Comparison of ENCODE assay signal across 31 cellular contexts in the genomic region with DNA sequence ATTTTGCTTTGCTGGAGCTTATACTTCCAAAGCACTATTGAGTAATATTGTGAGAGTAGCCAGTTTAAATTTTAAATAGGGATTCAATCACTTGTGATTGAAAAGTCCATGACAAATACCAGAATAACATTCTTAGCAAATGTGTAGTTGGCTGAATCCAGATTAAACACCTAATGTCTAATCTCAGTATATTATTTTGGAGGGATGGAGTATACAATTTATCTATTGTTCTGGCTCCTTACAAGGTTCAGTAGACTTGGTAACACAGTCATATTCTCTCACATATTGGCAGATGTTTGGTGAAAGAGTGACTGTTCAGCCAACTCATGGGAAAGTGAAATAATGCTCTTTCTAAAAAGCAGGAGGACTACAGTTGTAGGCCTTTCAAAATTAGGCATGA. TPM values are rescaled to one million over a fixed set of nuclear protein-coding genes. Genes with fewer than 3 reads are reported as not detected.
"Had no signal": no experiment of that assay in that cellular context is flagged by ENCODE, and none has a peak within 500 bp of the region (broad histone marks: within the 10 kb centered on the region; RNA-seq: fewer than 3 reads in every experiment).

No MANE protein-coding gene starts in this region.

- H3K4me3 ChIP-seq: dorsolateral prefrontal cortex, gastrocnemius medialis, neural progenitor cell, right atrium auricular region, sigmoid colon, stomach, thyroid gland, vagina had no signal

- H3K27me3 ChIP-seq: gastrocnemius medialis, neural progenitor cell, right atrium auricular region, sigmoid colon, stomach, thyroid gland, vagina had no signal

- H3K4me1 ChIP-seq: gastrocnemius medialis, neural progenitor cell, parathyroid adenoma, right atrium auricular region, sigmoid colon, stomach, thyroid gland, vagina had no signal

- H3K9ac ChIP-seq: neural progenitor cell, parathyroid adenoma had no signal

- H2AFZ ChIP-seq: neural progenitor cell, parathyroid adenoma had no signal

- H3K4me2 ChIP-seq: neural progenitor cell had no signal

- H3K9me3 ChIP-seq: gastrocnemius medialis, right atrium auricular region, sigmoid colon, stomach, thyroid gland, vagina had no signal

- FAIRE-seq: colon had no signal

- H3K27ac ChIP-seq: dorsolateral prefrontal cortex, gastrocnemius medialis, neural progenitor cell, parathyroid adenoma, right atrium auricular region, sigmoid colon, stomach, thyroid gland, vagina had no signal

- H3K36me3 ChIP-seq: gastrocnemius medialis, neural progenitor cell, right atrium auricular region, sigmoid colon, stomach, thyroid gland, vagina had no signal

- DNase-seq: dorsolateral prefrontal cortex; effector CD4-positive, alpha-beta T cell; foreskin fibroblast; gastrocnemius medialis; head of caudate nucleus; mesenchymal stem cell; midbrain; naive thymus-derived CD4-positive, alpha-beta T cell; sigmoid colon; stimulated activated CD4-positive, alpha-beta T cell treated with anti-CD3 and anti-CD28 coated beads, Interleukin-2, amount 100 ng/mL, for 24 hours; stimulated activated CD4-positive, alpha-beta T cell treated with anti-CD3 and anti-CD28 coated beads, Interleukin-4, amount 100 ng/mL, for 24 hours; stimulated activated naive CD4-positive, alpha-beta T cell treated with Interleukin-2 at 50 U/mL for 16 hours; stomach; thyroid gland; trophoblast cell had no signal

- ATAC-seq: esophagus mucosa; gastrocnemius medialis; naive thymus-derived CD4-positive, alpha-beta T cell; stimulated activated effector memory CD8-positive, alpha-beta T cell treated with anti-CD3 and anti-CD28 coated beads, Interleukin-12 subunit alpha, Interleukin-12 subunit beta, amount 100 ng/mL, for 72 hours had no signal

- H3K79me2 ChIP-seq: parathyroid adenoma had no signal

RNA-seq across cellular contexts. Expression of a gene that starts 2.2 kb away (rescaled TPM):
- total RNA-seq: dorsolateral prefrontal cortex; glomerular endothelial cell; kidney epithelial cell; lower leg skin; lung microvascular endothelial cell; naive thymus-derived CD4-positive, alpha-beta T cell; osteoblast; progenitor cell of endocrine pancreas; right atrium auricular region; sigmoid colon; skeletal muscle tissue; subcutaneous adipose tissue; temporal lobe; thyroid gland; vagina had no signal
- polyA plus RNA-seq: naive thymus-derived CD4-positive, alpha-beta T cell; stomach had no signal

RNA-seq across cellular contexts. Expression of a gene that starts 7.8 kb away (rescaled TPM):
- total RNA-seq: dorsolateral prefrontal cortex; gastrocnemius medialis; glomerular endothelial cell; kidney epithelial cell; lung microvascular endothelial cell; naive thymus-derived CD4-positive, alpha-beta T cell; osteoblast; progenitor cell of endocrine pancreas; right atrium auricular region; sigmoid colon; skeletal muscle tissue; temporal lobe; thyroid gland had no signal
- polyA plus RNA-seq: naive thymus-derived CD4-positive, alpha-beta T cell had no signal

RNA-seq across cellular contexts. Expression of a gene that starts 18.8 kb away (rescaled TPM):
- total RNA-seq: dorsolateral prefrontal cortex; glomerular endothelial cell; lung microvascular endothelial cell; naive thymus-derived CD4-positive, alpha-beta T cell; osteoblast; progenitor cell of endocrine pancreas; right atrium auricular region; sigmoid colon; subcutaneous adipose tissue; temporal lobe had no signal
- polyA plus RNA-seq: naive thymus-derived CD4-positive, alpha-beta T cell had no signal

RNA-seq across cellular contexts. Expression of a gene that starts 37.6 kb away (rescaled TPM):
- total RNA-seq: dorsolateral prefrontal cortex; glomerular endothelial cell; kidney epithelial cell; lung microvascular endothelial cell; naive thymus-derived CD4-positive, alpha-beta T cell; osteoblast; progenitor cell of endocrine pancreas; right atrium auricular region; sigmoid colon; skeletal muscle tissue; subcutaneous adipose tissue; temporal lobe; vagina had no signal
- polyA plus RNA-seq: naive thymus-derived CD4-positive, alpha-beta T cell had no signal

RNA-seq across cellular contexts. Expression of a gene that starts 38.8 kb away (rescaled TPM):
- total RNA-seq: gastrocnemius medialis; glomerular endothelial cell; kidney epithelial cell; lung microvascular endothelial cell; naive thymus-derived CD4-positive, alpha-beta T cell; osteoblast; progenitor cell of endocrine pancreas; right atrium auricular region; sigmoid colon; skeletal muscle tissue; subcutaneous adipose tissue; temporal lobe had no signal
- polyA plus RNA-seq: naive thymus-derived CD4-positive, alpha-beta T cell; stomach had no signal
